ENCODE assay signal across 8 cellular contexts in the genomic region with DNA sequence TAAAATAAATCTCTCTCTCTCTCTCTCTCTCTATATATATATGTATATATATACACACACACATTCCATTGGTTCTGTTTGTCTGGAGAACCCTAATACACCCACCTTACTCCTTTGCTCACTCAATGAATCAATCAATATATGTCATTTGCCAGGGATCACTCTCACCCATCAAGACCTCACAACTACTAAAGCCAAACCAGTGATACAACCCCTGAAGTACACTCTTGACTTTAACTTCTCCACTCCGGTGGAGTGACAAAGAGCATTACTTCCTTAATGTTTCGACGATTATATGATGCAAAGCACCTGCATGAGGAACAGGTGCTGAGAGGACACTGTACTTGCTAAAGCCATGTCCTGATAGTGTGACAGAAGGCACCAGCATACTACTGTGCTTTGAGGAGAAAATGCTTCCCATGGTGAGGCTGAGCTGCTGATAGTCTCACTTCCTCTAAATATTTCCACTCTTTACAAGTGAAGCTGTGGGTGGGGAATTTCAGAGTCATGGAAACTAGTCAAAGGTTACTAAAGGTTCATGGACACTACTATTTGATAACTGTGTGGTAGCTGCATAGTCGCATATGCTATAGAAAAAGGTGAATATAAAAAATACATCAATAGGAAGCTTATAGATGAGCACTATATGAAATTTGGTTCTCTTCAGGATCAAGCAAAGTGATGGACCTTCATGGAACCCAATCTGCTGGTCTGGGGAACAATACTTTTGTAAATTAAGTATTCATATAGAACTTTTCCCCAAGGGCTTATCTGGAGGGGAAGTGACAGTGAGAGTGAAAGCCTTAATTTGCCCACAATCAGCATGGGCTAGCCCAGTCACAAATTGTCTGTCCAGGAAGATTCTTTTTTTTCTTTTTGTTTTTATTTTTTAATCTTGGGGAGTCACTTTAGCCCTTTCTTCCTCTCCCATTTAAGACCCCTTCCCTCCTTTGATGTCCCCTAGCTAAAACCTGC.
A peak's percentile ranks its signal among the peaks of the same experiment; 100 is the strongest.
DNase-seq lines count a peak whose midpoint lies in the region; ATAC-seq and TF ChIP-seq lines count a peak whose summit lies in the region.

No MANE protein-coding gene starts in this region.

- ATAC-seq in GM19468 (IDR thresholded peaks at IDR 0.05; ENCODE audit: extremely low read depth, unreplicated experiment) (peak; percentile 88), HG03469 (IDR thresholded peaks at IDR 0.05; ENCODE audit: unreplicated experiment) (peak; percentile 92)

- peak; percentile 36 for DNase-seq in GM10266 (ENCODE audit: extremely low spot score)
- DNase-seq in dermis blood vessel endothelial cell: peak; percentile 52
- no peak for DNase-seq in D341Med (ENCODE audit: low spot score)
- DNase-seq in SHP77 (lab: John Stamatoyannopoulos, UW): no peak
- DNase-seq in GOT3 (lab: John Stamatoyannopoulos, UW): no peak
- no peak for DNase-seq in cerebellar cortex (ENCODE audit: low spot score)

- no peak for TF ChIP-seq CTCF in GM10266 (IDR thresholded peaks at IDR 0.05; ENCODE audit: control insufficient read depth, insufficient read depth, low read depth, missing control alignments)

Comparison
In these comparisons a context has a peak if more than half of its experiments do, and no peak if none do; other contexts are left out.
1. DNase-seq: peak in GM10266 (single experiment) and dermis blood vessel endothelial cell (single experiment); none in D341Med (single experiment), SHP77 (0 of 2), GOT3 (single experiment) and cerebellar cortex (single experiment).